Comparison of ENCODE assay signal across 9 cellular contexts in genomic region chr1:157105988-157106812, GRCh38. TPM values are rescaled to one million over a fixed set of nuclear protein-coding genes. Genes with fewer than 3 reads are reported as not detected.
DNase-seq lines count a peak whose midpoint lies in the region; ATAC-seq and TF ChIP-seq lines count a peak whose summit lies in the region.
"Had no signal": no experiment of that assay in that cellular context is flagged by ENCODE, and none has a peak within 500 bp of the region (broad histone marks: within the 10 kb centered on the region; RNA-seq: fewer than 3 reads in every experiment).

No MANE protein-coding gene starts in this region.

- no peaks in the 10 kb centered on the region for H3K9me3 Mint-ChIP-seq in activated CD8-positive, alpha-beta T cell treated with anti-CD3 and anti-CD28 coated beads, Interleukin-2, amount 10 ng/mL, durations not matched to agents 7 days and 5 days (ENCODE audit: insufficient read depth)

- H3K27me3 ChIP-seq in kidney epithelial cell (ENCODE audit: control insufficient read depth, insufficient read depth, low read length) = peaks cover 37% of the 10 kb centered on the region

- peak; percentile 92 for DNase-seq in EH (ENCODE audit: low read depth)
- DNase-seq in activated CD8-positive, alpha-beta T cell treated with anti-CD3 and anti-CD28 coated beads, Interleukin-2, amount 10 ng/mL, durations not matched to agents 7 days and 5 days = peak; percentile 39
- DNase-seq in kidney epithelial cell (ENCODE audit: low read depth) = peak; percentile 26
- DNase-seq in KG1 (lab: John Stamatoyannopoulos, UW) = no peak
- DNase-seq in stimulated activated naive CD4-positive, alpha-beta T cell treated with Interleukin-2 at 50 U/mL for 16 hours (lab: John Stamatoyannopoulos, UW) = no peak
- no peak for DNase-seq in central memory CD4-positive, alpha-beta T cell

- peaks cover 57% of the 10 kb centered on the region for H3K27me3 Mint-ChIP-seq in activated CD8-positive, alpha-beta T cell treated with anti-CD3 and anti-CD28 coated beads, Interleukin-2, amount 10 ng/mL, durations not matched to agents 7 days and 5 days (ENCODE audit: low read depth)

- no peaks in the 10 kb centered on the region for H3K36me3 Mint-ChIP-seq in activated CD8-positive, alpha-beta T cell treated with anti-CD3 and anti-CD28 coated beads, Interleukin-2, amount 10 ng/mL, durations not matched to agents 7 days and 5 days (ENCODE audit: low read depth)

- no peak overlapping the region for H3K4me3 Mint-ChIP-seq in activated CD8-positive, alpha-beta T cell treated with anti-CD3 and anti-CD28 coated beads, Interleukin-2, amount 10 ng/mL, durations not matched to agents 7 days and 5 days

- no peak overlapping the region for H3K27ac Mint-ChIP-seq in activated CD8-positive, alpha-beta T cell treated with anti-CD3 and anti-CD28 coated beads, Interleukin-2, amount 10 ng/mL, durations not matched to agents 7 days and 5 days

- H3K4me1 Mint-ChIP-seq in activated CD8-positive, alpha-beta T cell treated with anti-CD3 and anti-CD28 coated beads, Interleukin-2, amount 10 ng/mL, durations not matched to agents 7 days and 5 days (ENCODE audit: low read depth) = peaks cover 7% of the 10 kb centered on the region

- TF ChIP-seq CTCF in kidney epithelial cell (IDR thresholded peaks at IDR 0.05; ENCODE audit: insufficient read depth, low read length, poor library complexity, severe bottlenecking) = no peak

- H3K4me3 ChIP-seq in kidney epithelial cell (ENCODE audit: low read depth, low read length) = no peak overlapping the region

- POLR2A ChIA-PET in activated CD8-positive, alpha-beta T cell treated with anti-CD3 and anti-CD28 coated beads, Interleukin-2, amount 10 ng/mL, durations not matched to agents 7 days and 5 days (lab: Charles Lee) = no interaction called here

- CTCF ChIA-PET in activated CD8-positive, alpha-beta T cell treated with anti-CD3 and anti-CD28 coated beads, Interleukin-2, amount 10 ng/mL, durations not matched to agents 7 days and 5 days (lab: Charles Lee) = interaction anchor here (0.7 to 6.4 kb wide), 3 partner anchors 16 to 32 kb away, joined by 3 to 42 read pairs (median 4); no protein-coding TSS in a partner anchor

- H3K36me3 ChIP-seq in kidney epithelial cell (ENCODE audit: control insufficient read depth, insufficient read depth, low read length) = no peaks in the 10 kb centered on the region

- ATAC-seq in GM19467 (IDR thresholded peaks at IDR 0.05; ENCODE audit: unreplicated experiment) (peak; percentile 69), HG03558 (IDR thresholded peaks at IDR 0.05; ENCODE audit: extremely low read depth, unreplicated experiment) (peak; percentile 64)
- peak; percentile 37 for ATAC-seq in activated CD8-positive, alpha-beta T cell treated with anti-CD3 and anti-CD28 coated beads, Interleukin-2, amount 10 ng/mL, durations not matched to agents 7 days and 5 days

RNA-seq across cellular contexts. Expression of gene ETV3L, which starts 6.6 kb away (rescaled TPM):
- not detected for total RNA-seq in activated CD8-positive, alpha-beta T cell treated with anti-CD3 and anti-CD28 coated beads, Interleukin-2, amount 10 ng/mL, durations not matched to agents 7 days and 5 days
- not detected in 2 replicates for total RNA-seq in kidney epithelial cell
- total RNA-seq: liver had no signal

RNA-seq across cellular contexts. Expression of gene ETV3, which starts 32.0 kb away (rescaled TPM):
- total RNA-seq in activated CD8-positive, alpha-beta T cell treated with anti-CD3 and anti-CD28 coated beads, Interleukin-2, amount 10 ng/mL, durations not matched to agents 7 days and 5 days = 10 to 100 TPM; 38.2 to 40.2 TPM
- total RNA-seq in kidney epithelial cell = 16.6 and 22.9 TPM in 2 replicates

Comparison
In these comparisons a context has a peak if more than half of its experiments do, and no peak if none do; other contexts are left out.
1. DNase-seq: peak in EH (single experiment), activated CD8-positive, alpha-beta T cell treated with anti-CD3 and anti-CD28 coated beads, Interleukin-2, amount 10 ng/mL, durations not matched to agents 7 days and 5 days (single experiment) and kidney epithelial cell (single experiment); none in KG1 (single experiment), stimulated activated naive CD4-positive, alpha-beta T cell treated with Interleukin-2 at 50 U/mL for 16 hours (single experiment) and central memory CD4-positive, alpha-beta T cell (single experiment).
2. Peak in every context shown above with its lines, with median percentiles within 50 percentile points of each other: ATAC-seq.